In genomic region chr12:75913502-75914110, GRCh38 we compare ENCODE assay signal across 12 cellular contexts.
DNase-seq lines count a peak whose midpoint lies in the region; ATAC-seq and TF ChIP-seq lines count a peak whose summit lies in the region.
"Had no signal": no experiment of that assay in that cellular context is flagged by ENCODE, and none has a peak within 500 bp of the region (broad histone marks: within the 10 kb centered on the region; RNA-seq: fewer than 3 reads in every experiment).

No MANE protein-coding gene starts in this region.

- peak overlapping the region; percentile 40 for H3K27ac Mint-ChIP-seq in activated T-helper 2 cell treated with anti-CD3 and anti-CD28 coated beads, Interferon-gamma antibody, Interleukin-2, Interleukin-4, amounts not matched to agents 10 μg/mL and 5 μg/mL and 100 μg/mL, durations not matched to agents 14 hours and 24 hours and 36 hours
- peak overlapping the region in 2 of 3 experiments; percentile 44 to 65 for H3K27ac Mint-ChIP-seq in nephron

- TF ChIP-seq CTCF in nephron (IDR thresholded peaks at IDR 0.05; ENCODE audit: unreplicated experiment in 3 of 3) = no peak

- DNase-seq in activated T-cell treated with anti-CD3 and anti-CD28 coated beads for 24 hours (ENCODE audit: low read depth) (peak; percentile 44), D341Med (ENCODE audit: low spot score) (no peak)
- DNase-seq in activated T-cell treated with anti-CD3 and anti-CD28 coated beads, Interleukin-2, amount 50 U/mL, for 1 hour = no peak
- no peak for DNase-seq in activated T-helper 2 cell treated with anti-CD3 and anti-CD28 coated beads, Interferon-gamma antibody, Interleukin-2, Interleukin-4, amounts not matched to agents 10 μg/mL and 5 μg/mL and 100 μg/mL, durations not matched to agents 14 hours and 24 hours and 36 hours (ENCODE audit: low spot score)
- peak; percentile 68 for DNase-seq in stimulated activated naive CD8-positive, alpha-beta T cell treated with anti-CD3 and anti-CD28 coated beads, Interleukin-15, Interleukin-2, amounts not matched to agents 100 U/mL and 50 U/mL, for 24 hours
- DNase-seq: BE2C, PC-3, WERI-Rb-1 had no signal

- no peaks in the 10 kb centered on the region for H3K36me3 Mint-ChIP-seq in activated T-helper 2 cell treated with anti-CD3 and anti-CD28 coated beads, Interferon-gamma antibody, Interleukin-2, Interleukin-4, amounts not matched to agents 10 μg/mL and 5 μg/mL and 100 μg/mL, durations not matched to agents 14 hours and 24 hours and 36 hours (ENCODE audit: low read depth)
- no peaks in the 10 kb centered on the region for H3K36me3 Mint-ChIP-seq in nephron (ENCODE audit: low read depth)

- peaks cover 3% of the 10 kb centered on the region for H3K27me3 Mint-ChIP-seq in activated T-helper 2 cell treated with anti-CD3 and anti-CD28 coated beads, Interferon-gamma antibody, Interleukin-2, Interleukin-4, amounts not matched to agents 10 μg/mL and 5 μg/mL and 100 μg/mL, durations not matched to agents 14 hours and 24 hours and 36 hours (ENCODE audit: low read depth)
- no peaks in the 10 kb centered on the region for H3K27me3 Mint-ChIP-seq in nephron (ENCODE audit: low read depth)

- peaks cover 27% of the 10 kb centered on the region for H3K4me1 Mint-ChIP-seq in activated T-helper 2 cell treated with anti-CD3 and anti-CD28 coated beads, Interferon-gamma antibody, Interleukin-2, Interleukin-4, amounts not matched to agents 10 μg/mL and 5 μg/mL and 100 μg/mL, durations not matched to agents 14 hours and 24 hours and 36 hours (ENCODE audit: low read depth)
- peaks cover 44% of the 10 kb centered on the region for H3K4me1 Mint-ChIP-seq in nephron

- intact Hi-C loops in activated T-helper 2 cell treated with anti-CD3 and anti-CD28 coated beads, Interferon-gamma antibody, Interleukin-2, Interleukin-4, amounts not matched to agents 10 μg/mL and 5 μg/mL and 100 μg/mL, durations not matched to agents 14 hours and 24 hours and 36 hours (cut with micrococcal nuclease) = loop anchor here (1.0 to 5.0 kb wide), 8 partner anchors 21 to 272 kb away; no protein-coding TSS in a partner anchor

- H3K4me3 Mint-ChIP-seq in activated T-helper 2 cell treated with anti-CD3 and anti-CD28 coated beads, Interferon-gamma antibody, Interleukin-2, Interleukin-4, amounts not matched to agents 10 μg/mL and 5 μg/mL and 100 μg/mL, durations not matched to agents 14 hours and 24 hours and 36 hours (ENCODE audit: low read depth) = no peak overlapping the region
- H3K4me3 Mint-ChIP-seq in nephron = no peak overlapping the region

- no peaks in the 10 kb centered on the region for H3K9me3 Mint-ChIP-seq in activated T-helper 2 cell treated with anti-CD3 and anti-CD28 coated beads, Interferon-gamma antibody, Interleukin-2, Interleukin-4, amounts not matched to agents 10 μg/mL and 5 μg/mL and 100 μg/mL, durations not matched to agents 14 hours and 24 hours and 36 hours
- no peaks in the 10 kb centered on the region for H3K9me3 Mint-ChIP-seq in nephron

- ATAC-seq in stimulated activated naive CD8-positive, alpha-beta T cell treated with anti-CD3 and anti-CD28 coated beads, Interleukin-15, Interleukin-2, amounts not matched to agents 100 U/mL and 50 U/mL, for 24 hours = peak; percentile 98
- ATAC-seq in GM19395 (IDR thresholded peaks at IDR 0.05; ENCODE audit: unreplicated experiment) (no peak), HG03135 (IDR thresholded peaks at IDR 0.05; ENCODE audit: unreplicated experiment) (no peak)
- ATAC-seq: gastroesophageal sphincter, PC-3 had no signal

Comparison
In these comparisons a context has a peak if more than half of its experiments do, and no peak if none do; other contexts are left out.
1. DNase-seq: peak in activated T-cell treated with anti-CD3 and anti-CD28 coated beads for 24 hours (single experiment) and stimulated activated naive CD8-positive, alpha-beta T cell treated with anti-CD3 and anti-CD28 coated beads, Interleukin-15, Interleukin-2, amounts not matched to agents 100 U/mL and 50 U/mL, for 24 hours (single experiment); none in activated T-cell treated with anti-CD3 and anti-CD28 coated beads, Interleukin-2, amount 50 U/mL, for 1 hour (single experiment), activated T-helper 2 cell treated with anti-CD3 and anti-CD28 coated beads, Interferon-gamma antibody, Interleukin-2, Interleukin-4, amounts not matched to agents 10 μg/mL and 5 μg/mL and 100 μg/mL, durations not matched to agents 14 hours and 24 hours and 36 hours (single experiment) and D341Med (single experiment).